ENCODE assay signal across 8 cellular contexts in the genomic region with DNA sequence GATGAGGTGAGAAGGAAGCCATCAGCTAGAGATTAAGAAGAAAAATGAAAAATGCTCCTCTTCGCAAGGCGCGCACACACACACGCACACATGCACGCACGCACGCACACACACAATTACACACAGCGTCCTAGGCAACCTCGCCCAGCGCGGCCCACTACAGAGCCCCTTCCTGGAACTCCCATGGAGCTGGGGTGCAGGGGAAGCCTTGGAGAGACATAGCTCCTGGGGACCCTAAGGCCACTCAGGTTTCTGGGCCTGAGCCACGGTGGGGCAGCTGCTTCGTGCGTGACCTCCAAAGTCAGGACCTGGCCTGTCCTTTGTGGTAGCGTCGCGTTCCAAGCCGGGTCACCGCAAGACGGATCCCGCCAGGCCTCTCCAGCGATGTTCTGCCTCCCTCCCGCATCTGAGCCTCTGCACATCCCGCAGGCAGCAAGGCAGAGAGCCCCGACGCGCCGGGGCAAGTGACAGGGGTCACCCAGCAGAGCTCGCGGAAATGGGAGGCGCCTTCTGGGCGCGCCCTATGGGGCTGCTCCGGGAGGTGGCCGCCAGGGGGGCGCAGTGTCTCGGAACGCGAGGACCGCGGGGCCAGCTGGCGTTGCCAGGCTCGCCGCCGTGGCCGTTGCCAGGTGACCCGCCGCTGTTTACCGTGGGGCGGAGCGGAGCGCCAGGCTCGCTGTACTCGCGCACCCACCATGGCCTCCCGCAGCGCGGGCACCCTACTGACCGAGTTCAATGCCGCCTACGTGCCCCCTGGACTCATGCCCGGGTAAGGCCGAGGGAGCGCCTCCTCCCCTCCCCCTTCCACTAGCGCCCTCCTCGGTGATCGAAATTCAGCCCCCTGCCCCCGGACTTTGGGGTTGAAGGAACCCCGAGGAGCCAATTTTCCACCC.
DNase-seq lines count a peak whose midpoint lies in the region; ATAC-seq, FAIRE-seq and TF ChIP-seq lines count a peak whose summit lies in the region.

No MANE protein-coding gene starts in this region.

- no peaks in the 10 kb centered on the region for H4K20me1 ChIP-seq in GM12878 (ENCODE audit: control insufficient read depth, insufficient read depth)

- H3K4me1 ChIP-seq in GM12878 (ENCODE audit: control insufficient read depth, insufficient read depth, low read length) = no peaks in the 10 kb centered on the region

- TF ChIP-seq RAD21 in GM12878 (IDR thresholded peaks at IDR 0.05; ENCODE audit: insufficient read depth, low read depth, low read length) = no peak

- no peak for TF ChIP-seq EP300 in GM12878 (IDR thresholded peaks at IDR 0.05; ENCODE audit: borderline replicate concordance in 1 of 2, control insufficient read depth in 1 of 2, low read depth in 2 of 2, low read length in 2 of 2)

- H3K27me3 ChIP-seq in GM12878 (replicated peaks in 1 of 2; ENCODE audit: control insufficient read depth in 2 of 2, insufficient read depth in 2 of 2, low read length in 1 of 2) = peaks cover 9 to 13% of the 10 kb centered on the region in 2 experiments
- H3K27me3 ChIP-seq in kidney epithelial cell (ENCODE audit: control insufficient read depth, insufficient read depth, low read length) = peaks cover 61% of the 10 kb centered on the region

- BruUV-seq in GM12878 (replicated peaks; lab: Mats Ljungman, UMichigan) = no TSS peak

- RAD21 ChIA-PET in GM12878 (lab: Charles Lee; ENCODE audit: unreplicated experiment) = no interaction called here

- POLR2A ChIA-PET in GM12878 (lab: Charles Lee) = no interaction called here

- CTCF ChIA-PET in GM12878 (lab: Yijun Ruan, JAX) = no interaction called here

- in situ Hi-C loops in GM12878 (cut with MboI) = no loop called here

- TF ChIP-seq CTCF in GM12878 (IDR thresholded peaks at IDR 0.05 in 2 of 3, conservative IDR thresholded peaks at IDR 0.05 in 1 of 3; ENCODE audit: control insufficient read depth in 2 of 3, extremely low read depth in 1 of 3, insufficient read depth in 1 of 3, low read depth in 3 of 3, low read length in 3 of 3) (no peak), kidney epithelial cell (IDR thresholded peaks at IDR 0.05; ENCODE audit: insufficient read depth, low read length, poor library complexity, severe bottlenecking) (peak; percentile 20)

- H3K4me3 ChIP-seq in GM12878 (no peak overlapping the region), kidney epithelial cell (ENCODE audit: low read depth, low read length) (peak overlapping the region; percentile 25)

- no peak overlapping the region for H3K9ac ChIP-seq in GM12878 (ENCODE audit: control insufficient read depth, insufficient read depth, low read length)

- SMC1A ChIA-PET in GM12878 (lab: Charles Lee; ENCODE audit: uncharacterized antibody, unreplicated experiment) = no interaction called here

- H3K9me3 ChIP-seq in GM12878 (replicated peaks; ENCODE audit: control insufficient read depth, insufficient read depth, low read length) = no peaks in the 10 kb centered on the region

- ATAC-seq in activated CD4-positive, CD25-positive, alpha-beta regulatory T cell treated with anti-CD3 and anti-CD28 coated beads, Interleukin-2, amount 50 U/mL, for 24 hours = peak; percentile 35 to 45
- ATAC-seq in GM12878 (peak; percentile 78), HG03469 (IDR thresholded peaks at IDR 0.05; ENCODE audit: unreplicated experiment) (no peak)

- no peak for DNase-seq in activated CD4-positive, CD25-positive, alpha-beta regulatory T cell (lab: John Stamatoyannopoulos, UW)
- DNase-seq in NCI-H774 (lab: John Stamatoyannopoulos, UW) (peak; percentile 74), GM12878 (ENCODE audit: low read depth, low spot score) (no peak), kidney epithelial cell (ENCODE audit: low read depth) (no peak), A172 (ENCODE audit: low spot score) (no peak)
- peak; percentile 63 for DNase-seq in stimulated activated CD8-positive, alpha-beta memory T cell treated with anti-CD3 and anti-CD28 coated beads, Interleukin-4, amount 100 ng/mL, for 48 hours

- H3K79me2 ChIP-seq in GM12878 (ENCODE audit: control insufficient read depth, insufficient read depth, low read length) = no peaks in the 10 kb centered on the region

- H3K36me3 ChIP-seq in GM12878 (ENCODE audit: control insufficient read depth in 2 of 2, insufficient read depth in 2 of 2, low read length in 1 of 2) = no peaks in the 10 kb centered on the region
- H3K36me3 ChIP-seq in kidney epithelial cell (ENCODE audit: control insufficient read depth, insufficient read depth, low read length) = no peaks in the 10 kb centered on the region

- H2AFZ ChIP-seq in GM12878 (ENCODE audit: control insufficient read depth, low read depth, low read length) = no peak overlapping the region

- WGBS in GM12878 (ENCODE audit: insufficient coverage, insufficient replicate concordance, low lambda C conversion rate, missing lambda C conversion rate) = 19% methylated on average over 66 of the region's 69 CpGs

- H3K27ac ChIP-seq in GM12878 (ENCODE audit: control insufficient read depth, insufficient read depth) = no peak overlapping the region

- intact Hi-C loops in GM12878 (cut with micrococcal nuclease; ENCODE audit: unreplicated experiment) = no loop called here

- FAIRE-seq in GM12878 (lab: Jason Lieb, UNC) = no peak

- TF ChIP-seq POLR2A in GM12878 (IDR thresholded peaks at IDR 0.05; ENCODE audit: low read depth, low read length) = no peak

- H3K4me2 ChIP-seq in GM12878 (ENCODE audit: control insufficient read depth, insufficient read depth) = 0 out of 2 replicates have a peak overlapping the region, but pooled peaks have one; percentile 9

TF ChIP-seq in GM12878, 131 proteins besides CTCF, POLR2A, EP300 and RAD21 (continues in another document):
- TF ChIP-seq MYB (IDR thresholded peaks at IDR 0.05; ENCODE audit: borderline replicate concordance, low read depth, low read length) (no peak), ETV6 (conservative IDR thresholded peaks at IDR 0.05 in 1 of 2, IDR thresholded peaks at IDR 0.05 in 1 of 2; ENCODE audit: borderline replicate concordance in 1 of 2, low read depth in 1 of 2) (no peak), MTA2 (IDR thresholded peaks at IDR 0.05; ENCODE audit: low read depth) (no peak), POLR2AphosphoS5 (IDR thresholded peaks at IDR 0.05; ENCODE audit: low read length) (no peak), HDAC6 (IDR thresholded peaks at IDR 0.05; ENCODE audit: unreplicated experiment) (no peak), GATAD2B (conservative IDR thresholded peaks at IDR 0.05; ENCODE audit: low read depth) (no peak), SMAD1 (IDR thresholded peaks at IDR 0.05; ENCODE audit: low read depth, partially characterized antibody) (no peak), NFIC (IDR thresholded peaks at IDR 0.05; ENCODE audit: low read depth, low read length) (0 out of 2 replicates have a peak, but pooled peaks have one; percentile 19), FOXM1 (IDR thresholded peaks at IDR 0.05; ENCODE audit: low read depth, low read length) (no peak), BMI1 (IDR thresholded peaks at IDR 0.05; ENCODE audit: borderline replicate concordance) (no peak), RUNX3 (IDR thresholded peaks at IDR 0.05; ENCODE audit: low read length) (no peak), HDAC2 (IDR thresholded peaks at IDR 0.05) (no peak)
- TF ChIP-seq, protein P1, sequence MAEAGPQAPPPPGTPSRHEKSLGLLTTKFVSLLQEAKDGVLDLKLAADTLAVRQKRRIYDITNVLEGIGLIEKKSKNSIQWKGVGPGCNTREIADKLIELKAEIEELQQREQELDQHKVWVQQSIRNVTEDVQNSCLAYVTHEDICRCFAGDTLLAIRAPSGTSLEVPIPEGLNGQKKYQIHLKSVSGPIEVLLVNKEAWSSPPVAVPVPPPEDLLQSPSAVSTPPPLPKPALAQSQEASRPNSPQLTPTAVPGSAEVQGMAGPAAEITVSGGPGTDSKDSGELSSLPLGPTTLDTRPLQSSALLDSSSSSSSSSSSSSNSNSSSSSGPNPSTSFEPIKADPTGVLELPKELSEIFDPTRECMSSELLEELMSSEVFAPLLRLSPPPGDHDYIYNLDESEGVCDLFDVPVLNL (IDR thresholded peaks at IDR 0.05; ENCODE audit: low read depth, low read length) = no peak
- TF ChIP-seq, protein P2, sequence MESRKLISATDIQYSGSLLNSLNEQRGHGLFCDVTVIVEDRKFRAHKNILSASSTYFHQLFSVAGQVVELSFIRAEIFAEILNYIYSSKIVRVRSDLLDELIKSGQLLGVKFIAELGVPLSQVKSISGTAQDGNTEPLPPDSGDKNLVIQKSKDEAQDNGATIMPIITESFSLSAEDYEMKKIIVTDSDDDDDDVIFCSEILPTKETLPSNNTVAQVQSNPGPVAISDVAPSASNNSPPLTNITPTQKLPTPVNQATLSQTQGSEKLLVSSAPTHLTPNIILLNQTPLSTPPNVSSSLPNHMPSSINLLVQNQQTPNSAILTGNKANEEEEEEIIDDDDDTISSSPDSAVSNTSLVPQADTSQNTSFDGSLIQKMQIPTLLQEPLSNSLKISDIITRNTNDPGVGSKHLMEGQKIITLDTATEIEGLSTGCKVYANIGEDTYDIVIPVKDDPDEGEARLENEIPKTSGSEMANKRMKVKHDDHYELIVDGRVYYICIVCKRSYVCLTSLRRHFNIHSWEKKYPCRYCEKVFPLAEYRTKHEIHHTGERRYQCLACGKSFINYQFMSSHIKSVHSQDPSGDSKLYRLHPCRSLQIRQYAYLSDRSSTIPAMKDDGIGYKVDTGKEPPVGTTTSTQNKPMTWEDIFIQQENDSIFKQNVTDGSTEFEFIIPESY (IDR thresholded peaks at IDR 0.05) = no peak
- TF ChIP-seq, protein P3, sequence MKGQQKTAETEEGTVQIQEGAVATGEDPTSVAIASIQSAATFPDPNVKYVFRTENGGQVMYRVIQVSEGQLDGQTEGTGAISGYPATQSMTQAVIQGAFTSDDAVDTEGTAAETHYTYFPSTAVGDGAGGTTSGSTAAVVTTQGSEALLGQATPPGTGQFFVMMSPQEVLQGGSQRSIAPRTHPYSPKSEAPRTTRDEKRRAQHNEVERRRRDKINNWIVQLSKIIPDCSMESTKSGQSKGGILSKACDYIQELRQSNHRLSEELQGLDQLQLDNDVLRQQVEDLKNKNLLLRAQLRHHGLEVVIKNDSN (IDR thresholded peaks at IDR 0.05; ENCODE audit: borderline replicate concordance, extremely low read length, insufficient read depth, low read depth, low read length) = no peak
- TF ChIP-seq, protein P4, sequence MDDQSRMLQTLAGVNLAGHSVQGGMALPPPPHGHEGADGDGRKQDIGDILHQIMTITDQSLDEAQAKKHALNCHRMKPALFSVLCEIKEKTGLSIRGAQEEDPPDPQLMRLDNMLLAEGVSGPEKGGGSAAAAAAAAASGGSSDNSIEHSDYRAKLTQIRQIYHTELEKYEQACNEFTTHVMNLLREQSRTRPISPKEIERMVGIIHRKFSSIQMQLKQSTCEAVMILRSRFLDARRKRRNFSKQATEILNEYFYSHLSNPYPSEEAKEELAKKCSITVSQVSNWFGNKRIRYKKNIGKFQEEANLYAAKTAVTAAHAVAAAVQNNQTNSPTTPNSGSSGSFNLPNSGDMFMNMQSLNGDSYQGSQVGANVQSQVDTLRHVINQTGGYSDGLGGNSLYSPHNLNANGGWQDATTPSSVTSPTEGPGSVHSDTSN (IDR thresholded peaks at IDR 0.05; ENCODE audit: insufficient replicate concordance, low read depth, low read length) = peak; percentile 65

Comparison
In these comparisons a context has a peak if more than half of its experiments do, and no peak if none do; other contexts are left out.
1. DNase-seq: peak in NCI-H774 (single experiment) and stimulated activated CD8-positive, alpha-beta memory T cell treated with anti-CD3 and anti-CD28 coated beads, Interleukin-4, amount 100 ng/mL, for 48 hours (single experiment); none in activated CD4-positive, CD25-positive, alpha-beta regulatory T cell (0 of 4), GM12878 (single experiment), kidney epithelial cell (single experiment) and A172 (single experiment).